27 cellular contexts compared by ENCODE assay signal in the genomic region with DNA sequence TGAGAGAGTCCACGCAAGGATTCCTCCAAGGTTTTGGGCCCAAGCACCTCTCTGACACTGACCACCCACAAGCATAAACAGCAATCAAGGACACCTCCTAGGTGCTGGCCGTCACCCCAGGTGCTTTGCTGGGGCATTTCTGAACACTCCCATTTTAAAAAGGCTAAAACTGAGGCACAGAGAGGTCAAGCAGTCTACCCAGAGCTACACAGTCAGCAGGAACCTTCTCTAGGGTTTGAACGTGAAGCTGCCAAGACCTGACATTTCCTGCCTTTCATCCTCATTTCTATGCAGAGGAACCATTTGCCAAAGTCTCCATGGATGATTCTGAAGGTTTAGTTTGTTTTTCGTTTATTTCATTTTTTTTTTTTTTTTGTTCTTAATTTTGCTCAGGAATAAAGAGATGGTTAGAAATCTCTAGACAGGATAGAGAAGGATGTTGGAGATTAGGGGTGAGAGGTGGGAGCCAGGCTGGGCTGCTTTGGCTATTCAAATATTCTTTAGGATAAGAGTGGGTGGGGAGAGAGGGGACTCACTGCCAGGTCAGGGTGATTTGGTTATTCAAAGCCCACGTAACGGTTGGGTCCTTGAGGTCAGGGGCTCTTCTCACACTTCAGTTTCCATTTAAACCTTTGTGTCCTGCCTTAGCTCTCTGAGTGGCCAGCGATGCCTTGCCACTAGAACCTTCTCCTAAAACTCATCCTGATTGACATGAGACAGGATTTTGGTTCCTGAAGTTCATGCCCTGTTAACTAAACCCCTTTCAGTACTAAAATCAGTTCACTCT. TPM values are rescaled to one million over a fixed set of nuclear protein-coding genes. Genes with fewer than 3 reads are reported as not detected.
DNase-seq lines count a peak whose midpoint lies in the region; ATAC-seq, FAIRE-seq and TF ChIP-seq lines count a peak whose summit lies in the region.
"Had no signal": no experiment of that assay in that cellular context is flagged by ENCODE, and none has a peak within 500 bp of the region (broad histone marks: within the 10 kb centered on the region; RNA-seq: fewer than 3 reads in every experiment).

No MANE protein-coding gene starts in this region.

- no peaks in the 10 kb centered on the region for H3K9me3 Mint-ChIP-seq in memory B cell
- H3K9me3 Mint-ChIP-seq in activated CD8-positive, alpha-beta T cell treated with anti-CD3 and anti-CD28 coated beads for 36 hours: no peaks in the 10 kb centered on the region
- H3K9me3 Mint-ChIP-seq: activated naive CD8-positive, alpha-beta T cell treated with anti-CD3 and anti-CD28 coated beads, Interleukin-2, amount 50 U/mL, for 24 hours; CD8-positive, alpha-beta T cell; T-helper 1 cell treated with Interleukin-12 subunit alpha and Interleukin-12 subunit beta and Interleukin-4 antibody, amounts not matched to agents 30 μg/mL and 1 μg/mL, for 36 hours had no signal

- H4K20me1 ChIP-seq in HepG2 (ENCODE audit: insufficient read depth, low read length) (no peaks in the 10 kb centered on the region; the same call in 1 of the 2 replicates), OCI-LY7 (ENCODE audit: insufficient read depth, low read length) (peaks cover 42% of the 10 kb centered on the region)

- TF ChIP-seq POLR2A in HepG2 (IDR thresholded peaks at IDR 0.05; ENCODE audit: insufficient read depth in 1 of 2, low read depth in 2 of 2, low read length in 2 of 2) (no peak), right lobe of liver (IDR thresholded peaks at IDR 0.05) (no peak), transverse colon (IDR thresholded peaks at IDR 0.05) (no peak)

- FAIRE-seq in HepG2 (lab: Jason Lieb, UNC): no peak
- FAIRE-seq: H1 had no signal

- TF ChIP-seq CTCF in HepG2 (CRISPR knock-in tag; IDR thresholded peaks at IDR 0.05) (no peak), right lobe of liver (IDR thresholded peaks at IDR 0.05) (no peak), OCI-LY7 (conservative IDR thresholded peaks at IDR 0.05; ENCODE audit: low read length) (no peak), transverse colon (IDR thresholded peaks at IDR 0.05) (no peak)
- TF ChIP-seq CTCF in activated CD8-positive, alpha-beta T cell treated with anti-CD3 and anti-CD28 coated beads for 36 hours (IDR thresholded peaks at IDR 0.05): no peak

- no peaks in the 10 kb centered on the region for H3K9me2 ChIP-seq in OCI-LY7 (ENCODE audit: insufficient read depth, low read length)

- H3K9ac ChIP-seq in HepG2 (ENCODE audit: insufficient read depth, low read depth, low read length): no peak overlapping the region

- H3K4me1 Mint-ChIP-seq in memory B cell: peaks cover 73% of the 10 kb centered on the region
- peaks cover under 1% of the 10 kb centered on the region for H3K4me1 Mint-ChIP-seq in activated CD8-positive, alpha-beta T cell treated with anti-CD3 and anti-CD28 coated beads for 36 hours (ENCODE audit: low read depth)

- H3K36me3 Mint-ChIP-seq in memory B cell: peaks cover 40% of the 10 kb centered on the region
- no peaks in the 10 kb centered on the region for H3K36me3 Mint-ChIP-seq in activated CD8-positive, alpha-beta T cell treated with anti-CD3 and anti-CD28 coated beads for 36 hours (ENCODE audit: low read depth)
- H3K36me3 Mint-ChIP-seq: CD8-positive, alpha-beta T cell had no signal

- in situ Hi-C loops in HepG2 (cut with HindIII; ENCODE audit: extremely low pct_ligation_motif_present, low pct_unique_long_range_greater_than_20kb): no loop called here
- in situ Hi-C loops in transverse colon (cut with MboI; ENCODE audit: low pct_ligation_motif_present in 1 of 4, low pct_unique_long_range_greater_than_20kb in 1 of 4, low sequenced_read_pairs in 3 of 4): no loop called here

- H3K4me3 Mint-ChIP-seq in memory B cell: peak overlapping the region; percentile 81
- no peak overlapping the region for H3K4me3 Mint-ChIP-seq in activated CD8-positive, alpha-beta T cell treated with anti-CD3 and anti-CD28 coated beads for 36 hours
- H3K4me3 Mint-ChIP-seq: activated naive CD8-positive, alpha-beta T cell treated with anti-CD3 and anti-CD28 coated beads, Interleukin-2, amount 50 U/mL, for 24 hours; CD8-positive, alpha-beta T cell; T-helper 1 cell treated with Interleukin-12 subunit alpha and Interleukin-12 subunit beta and Interleukin-4 antibody, amounts not matched to agents 30 μg/mL and 1 μg/mL, for 36 hours had no signal

- CTCF ChIA-PET in HepG2 (lab: Yijun Ruan, JAX; ENCODE audit: low intra/inter-chr PET ratio, low total read pairs) (no interaction called here), OCI-LY7 (lab: Charles Lee; ENCODE audit: unreplicated experiment) (no interaction called here)
- CTCF ChIA-PET in activated CD8-positive, alpha-beta T cell treated with anti-CD3 and anti-CD28 coated beads for 36 hours (lab: Charles Lee): interaction anchor here (3.1 kb wide), 1 partner anchor 88 kb away, joined by 11 read pairs; no protein-coding TSS in a partner anchor

- H3K4me2 ChIP-seq in HepG2 (ENCODE audit: low read depth, low read length): no peak overlapping the region
- H3K4me2 ChIP-seq in OCI-LY7 (ENCODE audit: low read length): peak overlapping the region; percentile 92
- H3K4me2 ChIP-seq: smooth muscle cell had no signal

- H3K4me1 ChIP-seq in HepG2 (ENCODE audit: insufficient read depth, low read length) (no peaks in the 10 kb centered on the region), right lobe of liver (peaks cover 0 to 18% (median 0%) of the 10 kb centered on the region in 4 donors), OCI-LY7 (ENCODE audit: insufficient read depth, low read length, poor library complexity, severe bottlenecking) (peaks cover 86% of the 10 kb centered on the region), transverse colon (peaks cover 0 to 8% (median 0%) of the 10 kb centered on the region in 4 donors)

- POLR2A ChIA-PET in HepG2 (lab: Yijun Ruan, JAX) (no interaction called here), OCI-LY7 (lab: Charles Lee) (interaction anchor here (0.7 to 10.1 kb wide), 12 partner anchors 13 to 1015 kb away, joined by 3 to 57 read pairs (median 4); no protein-coding TSS in a partner anchor)
- POLR2A ChIA-PET in activated CD8-positive, alpha-beta T cell treated with anti-CD3 and anti-CD28 coated beads for 36 hours (lab: Charles Lee): no interaction called here

- intact Hi-C loops in HepG2 (cut with micrococcal nuclease; ENCODE audit: unreplicated experiment) (no loop called here), right lobe of liver (cut with DNase I) (no loop called here), OCI-LY7 (cut with micrococcal nuclease; ENCODE audit: unreplicated experiment) (loop anchor here (2.0 kb wide), 3 partner anchors 31 to 89 kb away; no protein-coding TSS in a partner anchor), transverse colon (cut with DNase I; ENCODE audit: low total_unique reads) (no loop called here)
- intact Hi-C loops in activated CD8-positive, alpha-beta T cell treated with anti-CD3 and anti-CD28 coated beads for 36 hours (cut with micrococcal nuclease): no loop called here

- H3K27ac ChIP-seq in HepG2 (ENCODE audit: extremely low read length, insufficient read depth, low read length): no peak overlapping the region
- H3K27ac ChIP-seq in right lobe of liver: no peak overlapping the region
- H3K27ac ChIP-seq in OCI-LY7 (ENCODE audit: low read depth, low read length, poor library complexity, severe bottlenecking): peak overlapping the region; percentile 92
- peak overlapping the region in 2 of 4 donors; percentile 53 to 58 for H3K27ac ChIP-seq in transverse colon
- H3K27ac ChIP-seq: dorsolateral prefrontal cortex, gastroesophageal sphincter, RWPE1, SK-N-MC, tibial nerve had no signal

- H2AFZ ChIP-seq in HepG2 (ENCODE audit: low read length) (no peak overlapping the region), OCI-LY7 (ENCODE audit: low read length) (no peak overlapping the region)

- H3K79me2 ChIP-seq in HepG2 (ENCODE audit: insufficient read depth, low read length) (no peaks in the 10 kb centered on the region), OCI-LY7 (ENCODE audit: insufficient read depth, low read depth, low read length) (peaks cover 100% of the 10 kb centered on the region)

- TF ChIP-seq RAD21 in HepG2 (CRISPR knock-in tag; IDR thresholded peaks at IDR 0.05): no peak

- DNase-seq in HepG2 (ENCODE audit: low spot score) (no peak), right lobe of liver (no peak), OCI-LY7 (ENCODE audit: low spot score) (peak; percentile 75), memory B cell (ENCODE audit: low spot score in 2 of 2) (no peak), transverse colon (peak; percentile 22), HK-2 (ENCODE audit: unreplicated experiment) (no peak)
- DNase-seq in activated CD8-positive, alpha-beta T cell treated with anti-CD3 and anti-CD28 coated beads for 36 hours: no peak
- DNase-seq: 8988T; activated gamma-delta T cell; activated naive CD8-positive, alpha-beta T cell treated with anti-CD3 and anti-CD28 coated beads, Interleukin-2, amount 50 U/mL, for 24 hours; CD8-positive, alpha-beta T cell; dorsolateral prefrontal cortex; hippocampal formation; NCI-H1417; NCI-H2081; NCI-H82; stimulated activated CD4-positive, alpha-beta T cell treated with anti-CD3 and anti-CD28 coated beads, Interleukin-1b, Interleukin-23, amount 100 ng/mL, for 48 hours; stimulated activated CD8-positive, alpha-beta memory T cell treated with anti-CD3 and anti-CD28 coated beads, Interleukin-4, amount 100 ng/mL, for 48 hours had no signal

- ATAC-seq in HepG2 (no peak), right lobe of liver (no peak), memory B cell (ENCODE audit: low read depth) (no peak), HG02798 (IDR thresholded peaks at IDR 0.05; ENCODE audit: poor library complexity, unreplicated experiment) (no peak)
- ATAC-seq in activated CD8-positive, alpha-beta T cell treated with anti-CD3 and anti-CD28 coated beads for 36 hours: no peak
- ATAC-seq: activated naive CD8-positive, alpha-beta T cell treated with anti-CD3 and anti-CD28 coated beads, Interleukin-2, amount 50 U/mL, for 24 hours; CD8-positive, alpha-beta T cell; gastroesophageal sphincter had no signal

- WGBS in HepG2 (ENCODE audit: low lambda C conversion rate): 29% methylated on average over 7 of the region's 7 CpGs
- 82% methylated on average over 5 of the region's 7 CpGs for WGBS in right lobe of liver (ENCODE audit: insufficient coverage, low coverage, low lambda C conversion rate, missing lambda C conversion rate)
- 60 to 69% methylated on average over 4 to 7 of the region's 7 CpGs for WGBS in transverse colon (ENCODE audit: low coverage in 1 of 2), 2 donors

- H3K4me3 ChIP-seq in HepG2 (replicated peaks in 1 of 3; ENCODE audit: insufficient read depth in 1 of 3, low read depth in 2 of 3, low read length in 3 of 3): no peak overlapping the region
- H3K4me3 ChIP-seq in right lobe of liver: no peak overlapping the region
- H3K4me3 ChIP-seq in OCI-LY7 (ENCODE audit: low read depth, low read length, poor library complexity, severe bottlenecking): peak overlapping the region; percentile 76
- H3K4me3 ChIP-seq in transverse colon: no peak overlapping the region
- H3K4me3 ChIP-seq: dorsolateral prefrontal cortex, gastroesophageal sphincter, SK-N-MC, smooth muscle cell, tibial nerve had no signal

- H3K27me3 Mint-ChIP-seq in memory B cell: no peaks in the 10 kb centered on the region
- H3K27me3 Mint-ChIP-seq in activated CD8-positive, alpha-beta T cell treated with anti-CD3 and anti-CD28 coated beads for 36 hours: peaks cover 19% of the 10 kb centered on the region

- BruUV-seq in HepG2 (replicated peaks; lab: Mats Ljungman, UMichigan) (no TSS peak), OCI-LY7 (replicated peaks; lab: Mats Ljungman, UMichigan) (no TSS peak)

- H3K27ac Mint-ChIP-seq in memory B cell: peak overlapping the region; percentile 96
- no peak overlapping the region for H3K27ac Mint-ChIP-seq in activated CD8-positive, alpha-beta T cell treated with anti-CD3 and anti-CD28 coated beads for 36 hours
- H3K27ac Mint-ChIP-seq: activated naive CD8-positive, alpha-beta T cell treated with anti-CD3 and anti-CD28 coated beads, Interleukin-2, amount 50 U/mL, for 24 hours; CD8-positive, alpha-beta T cell; T-helper 1 cell treated with Interleukin-12 subunit alpha and Interleukin-12 subunit beta and Interleukin-4 antibody, amounts not matched to agents 30 μg/mL and 1 μg/mL, for 36 hours had no signal

- TF ChIP-seq EP300 in HepG2 (IDR thresholded peaks at IDR 0.05; ENCODE audit: low read depth in 2 of 2, low read length in 2 of 2) (no peak), HepG2 (CRISPR knock-in tag; IDR thresholded peaks at IDR 0.05; ENCODE audit: borderline replicate concordance) (no peak), transverse colon (IDR thresholded peaks at IDR 0.05; ENCODE audit: low read depth) (no peak)

- H3K27me3 ChIP-seq in HepG2 (ENCODE audit: control insufficient read depth in 1 of 2, insufficient read depth in 2 of 2, low read length in 2 of 2) (peaks cover 1 to 44% of the 10 kb centered on the region in 2 experiments; a peak in 4 of 5 replicates), right lobe of liver (no peaks in the 10 kb centered on the region), transverse colon (peaks cover 32% of the 10 kb centered on the region)
- H3K27me3 ChIP-seq: tibial nerve had no signal

- H3K36me3 ChIP-seq in HepG2 (replicated peaks in 1 of 2; ENCODE audit: control insufficient read depth in 1 of 2, insufficient read depth in 2 of 2, low read length in 2 of 2) (no peaks in the 10 kb centered on the region), right lobe of liver (no peaks in the 10 kb centered on the region), OCI-LY7 (ENCODE audit: insufficient read depth, low read length) (peaks cover 77% of the 10 kb centered on the region), transverse colon (no peaks in the 10 kb centered on the region)
- H3K36me3 ChIP-seq: gastroesophageal sphincter, tibial nerve had no signal

- H3K9me3 ChIP-seq in HepG2 (ENCODE audit: low read length): no peaks in the 10 kb centered on the region
- no peaks in the 10 kb centered on the region for H3K9me3 ChIP-seq in right lobe of liver
- H3K9me3 ChIP-seq in OCI-LY7 (ENCODE audit: low read length): no peaks in the 10 kb centered on the region
- no peaks in the 10 kb centered on the region for H3K9me3 ChIP-seq in transverse colon
- H3K9me3 ChIP-seq: gastroesophageal sphincter, tibial nerve had no signal

RNA-seq across cellular contexts. Expression of a gene that starts 6.2 kb away (rescaled TPM):
- total RNA-seq in HepG2 (2016; rRNA removed; fragmentation: Illumina TruSeq; extraction: Trizol): 0.13 TPM in 1 of 2 replicates, not detected in the other
- total RNA-seq in HepG2 (2016; cell fraction: cytosol; rRNA removed; fragmentation: Illumina TruSeq; extraction: Trizol; ENCODE audit: low read depth): under 0.01 TPM in 1 of 2 replicates, not detected in the other
- total RNA-seq in HepG2 (2016; cell fraction: insoluble cytoplasmic fraction; rRNA removed; fragmentation: Illumina TruSeq; extraction: Trizol): 0.06 TPM in 1 of 2 replicates, not detected in the other
- total RNA-seq in HepG2 (2016; cell fraction: membrane; rRNA removed; fragmentation: Illumina TruSeq; extraction: Trizol): not detected in 2 replicates
- not detected in 2 replicates for total RNA-seq in HepG2 (2016; cell fraction: nucleus; rRNA removed; fragmentation: Illumina TruSeq; extraction: Trizol)
- polyA plus RNA-seq in HepG2 (2011; rRNA removed): 0.18 and 0.63 TPM in 2 replicates
- 0.31 and 0.46 TPM in 2 replicates for polyA plus RNA-seq in HepG2 (2011; cell fraction: cytosol; rRNA removed)
- polyA plus RNA-seq in HepG2 (2011; cell fraction: nucleus; rRNA removed): 1.1 and 2.2 TPM in 2 replicates
- polyA plus RNA-seq in HepG2 (2012): 1.6 and 2.5 TPM in 2 replicates
- polyA plus RNA-seq in HepG2 (2016; cell fraction: cytosol; fragmentation: Illumina TruSeq; extraction: Trizol; ENCODE audit: low read depth): not detected in 2 replicates
- not detected in 2 replicates for polyA plus RNA-seq in HepG2 (2016; cell fraction: insoluble cytoplasmic fraction; fragmentation: Illumina TruSeq; extraction: Trizol; ENCODE audit: low read depth)
- polyA plus RNA-seq in HepG2 (2016; cell fraction: membrane; fragmentation: Illumina TruSeq; extraction: Trizol; ENCODE audit: low read depth): not detected in 2 replicates
- not detected in 2 replicates for polyA plus RNA-seq in HepG2 (2016; cell fraction: nucleus; fragmentation: Illumina TruSeq; extraction: Trizol; ENCODE audit: insufficient read depth, low read depth)
- 4.0 and 7.0 TPM in 2 replicates for polyA minus RNA-seq in HepG2 (2011; rRNA and poly(A)+ RNA removed; ENCODE audit: low replicate concordance)
- polyA minus RNA-seq in HepG2 (2011; cell fraction: cytosol; rRNA and poly(A)+ RNA removed): not detected in 2 replicates
- polyA minus RNA-seq in HepG2 (2011; cell fraction: nucleus; rRNA and poly(A)+ RNA removed): 1.1 and 2.3 TPM in 2 replicates
- total RNA-seq in right lobe of liver: 10 to 100 TPM; 11.1 to 23.1 (median 17.7) TPM
- 196 and 198 TPM in 2 replicates for total RNA-seq in OCI-LY7 (2014; rRNA removed; shearing (Covaris generic))
- total RNA-seq in OCI-LY7 (2022): 464 and 485 TPM in 2 replicates
- 10 to 100 TPM in 3 of 4 donors, 1 to 10 TPM in 1; 9.0 to 65.9 (median 28.6) TPM for total RNA-seq in transverse colon
- 10 to 100 TPM; 12.7 to 13.7 TPM for total RNA-seq in activated CD8-positive, alpha-beta T cell treated with anti-CD3 and anti-CD28 coated beads for 36 hours
- total RNA-seq: osteocyte had no signal
- polyA plus RNA-seq: smooth muscle cell had no signal

Comparison
In these comparisons a context has a peak if more than half of its experiments do, and no peak if none do; other contexts are left out.
1. RNA of a gene that starts 6.2 kb away (total RNA-seq): 196 to 485 TPM in OCI-LY7, 9.0 to 65.9 TPM in transverse colon, 11.1 to 23.1 TPM in right lobe of liver and 12.7 to 13.7 TPM in activated CD8-positive, alpha-beta T cell treated with anti-CD3 and anti-CD28 coated beads for 36 hours; under 0.01 to 0.13 TPM in HepG2; every median in the first group is over 4 times any median in the second.
2. DNase-seq: peak in OCI-LY7 (single experiment) and transverse colon (single experiment); none in HepG2 (single experiment), right lobe of liver (0 of 3), memory B cell (0 of 2), HK-2 (single experiment) and activated CD8-positive, alpha-beta T cell treated with anti-CD3 and anti-CD28 coated beads for 36 hours (single experiment).